ENCODE assay signal across 9 cellular contexts in the genomic region with DNA sequence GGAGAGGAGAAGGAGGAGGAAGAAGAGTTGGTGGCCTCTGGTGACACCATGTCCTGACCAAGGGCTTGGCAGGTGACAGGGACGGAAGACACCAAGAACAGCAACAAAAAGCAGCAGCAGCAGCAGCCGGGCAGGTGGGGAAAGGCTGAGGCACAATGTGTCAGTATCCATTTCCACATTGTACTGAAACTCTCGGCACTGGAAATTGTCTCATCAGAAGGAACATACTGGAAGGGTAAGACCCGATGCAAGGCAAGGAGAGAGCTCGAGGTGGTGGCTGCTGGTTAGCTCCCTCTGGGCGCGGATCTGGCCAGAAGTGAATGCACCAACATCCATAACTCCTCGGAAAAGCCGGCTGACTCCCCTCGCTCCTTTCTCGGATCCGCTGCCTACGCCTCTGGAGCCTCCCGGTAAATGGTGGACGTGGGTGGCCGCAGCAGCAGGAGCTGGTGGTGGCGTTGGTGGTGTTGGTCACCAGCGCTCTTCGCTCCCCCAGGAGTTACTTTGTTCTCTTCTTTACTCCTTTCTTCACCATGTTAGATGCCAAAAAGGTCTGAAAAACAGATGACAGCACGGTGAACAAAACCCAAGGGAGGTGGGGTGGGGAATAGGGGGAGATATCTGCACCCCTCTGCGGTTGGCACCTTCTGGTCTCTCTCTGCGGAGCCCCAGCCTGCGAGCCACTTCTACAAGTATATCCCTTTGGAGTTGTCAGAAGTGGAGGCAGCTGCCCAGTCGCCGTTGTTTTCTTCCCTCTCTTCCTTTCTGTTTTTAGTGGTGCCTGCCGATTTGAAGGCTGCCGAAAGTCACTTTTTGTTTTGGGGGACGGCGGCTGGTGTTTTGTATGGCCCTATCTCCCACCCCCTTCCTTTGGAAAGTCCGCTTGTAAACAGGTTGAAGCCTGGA. TPM values are rescaled to one million over a fixed set of nuclear protein-coding genes. Genes with fewer than 3 reads are reported as not detected.
DNase-seq lines count a peak whose midpoint lies in the region; ATAC-seq and TF ChIP-seq lines count a peak whose summit lies in the region.
"Had no signal": no experiment of that assay in that cellular context is flagged by ENCODE, and none has a peak within 500 bp of the region (broad histone marks: within the 10 kb centered on the region; RNA-seq: fewer than 3 reads in every experiment).

No MANE protein-coding gene starts in this region.

- H3K4me3 ChIP-seq in BE2C (ENCODE audit: low read depth, low read length) (peak overlapping the region; percentile 37), foreskin fibroblast (ENCODE audit: low read depth in 1 of 2, low read length in 2 of 2) (peak overlapping the region; percentile 29 to 52), osteoblast (ENCODE audit: insufficient read depth, low read length) (peak overlapping the region; percentile 68)

- H3K4me1 Mint-ChIP-seq in CD4-positive, alpha-beta T cell (ENCODE audit: low read depth), result no peaks in the 10 kb centered on the region

- no peak overlapping the region for H3K27ac ChIP-seq in osteoblast (ENCODE audit: low read depth, low read length)
- no peak overlapping the region for H3K27ac ChIP-seq in CD4-positive, alpha-beta T cell (ENCODE audit: low read depth, low read length)

- H3K27me3 Mint-ChIP-seq in CD4-positive, alpha-beta T cell, result peaks cover 48% of the 10 kb centered on the region

- TF ChIP-seq CTCF in BE2C (IDR thresholded peaks at IDR 0.05; ENCODE audit: low read depth, low read length), result no peak
- no peak for TF ChIP-seq CTCF in foreskin fibroblast (IDR thresholded peaks at IDR 0.05; ENCODE audit: low read depth, low read length)
- no peak for TF ChIP-seq CTCF in osteoblast (IDR thresholded peaks at IDR 0.05; ENCODE audit: extremely low read depth, low read depth, low read length)
- no peak for TF ChIP-seq CTCF in CD4-positive, alpha-beta T cell (IDR thresholded peaks at IDR 0.05)

- no peak overlapping the region for H3K4me3 Mint-ChIP-seq in CD4-positive, alpha-beta T cell
- H3K4me3 Mint-ChIP-seq: activated T-helper 1 cell treated with anti-CD3 and anti-CD28 coated beads, Interleukin-12 subunit alpha, Interleukin-12 subunit beta, Interleukin-2, Interleukin-4 antibody, amounts not matched to agents 30 ng/mL and 10 ng/mL and 1 ng/mL, durations not matched to agents 14 hours and 24 hours and 36 hours had no signal

- peak overlapping the region; percentile 66 for H2AFZ ChIP-seq in osteoblast (ENCODE audit: low read length)

- peak overlapping the region; percentile 80 for H3K4me2 ChIP-seq in osteoblast (ENCODE audit: insufficient read depth, low read length)

- H3K4me1 ChIP-seq in BE2C, result no peaks in the 10 kb centered on the region
- H3K4me1 ChIP-seq in osteoblast (ENCODE audit: insufficient read depth, low read length), result peaks cover 9% of the 10 kb centered on the region

- H3K27ac Mint-ChIP-seq in CD4-positive, alpha-beta T cell, result no peak overlapping the region
- H3K27ac Mint-ChIP-seq: activated T-helper 1 cell treated with anti-CD3 and anti-CD28 coated beads, Interleukin-12 subunit alpha, Interleukin-12 subunit beta, Interleukin-2, Interleukin-4 antibody, amounts not matched to agents 30 ng/mL and 10 ng/mL and 1 ng/mL, durations not matched to agents 14 hours and 24 hours and 36 hours had no signal

- peaks cover 40% of the 10 kb centered on the region for H3K27me3 ChIP-seq in BE2C
- peaks cover 23% of the 10 kb centered on the region for H3K27me3 ChIP-seq in osteoblast (ENCODE audit: insufficient read depth, low read length)
- peaks cover 41% of the 10 kb centered on the region for H3K27me3 ChIP-seq in CD4-positive, alpha-beta T cell (ENCODE audit: control insufficient read depth, insufficient read depth, low read length)

- no peaks in the 10 kb centered on the region for H4K20me1 ChIP-seq in osteoblast (ENCODE audit: insufficient read depth, low read length)

- no peaks in the 10 kb centered on the region for H3K9me3 Mint-ChIP-seq in CD4-positive, alpha-beta T cell
- H3K9me3 Mint-ChIP-seq: activated T-helper 1 cell treated with anti-CD3 and anti-CD28 coated beads, Interleukin-12 subunit alpha, Interleukin-12 subunit beta, Interleukin-2, Interleukin-4 antibody, amounts not matched to agents 30 ng/mL and 10 ng/mL and 1 ng/mL, durations not matched to agents 14 hours and 24 hours and 36 hours had no signal

- DNase-seq in BE2C (no peak), RPMI7951 (ENCODE audit: low read depth) (peak; percentile 1), foreskin fibroblast (peak in 1 of 2 donors; percentile 51), osteoblast (ENCODE audit: insufficient read length, low spot score, missing footprints) (peak; percentile 57)
- no peak for DNase-seq in CD4-positive, alpha-beta T cell
- no peak for DNase-seq in activated CD4-positive, CD25-positive, alpha-beta regulatory T cell treated with anti-CD3 and anti-CD28 coated beads, Interleukin-2, amount 50 U/mL, for 72 hours

- H3K9me3 ChIP-seq in BE2C, result no peaks in the 10 kb centered on the region
- no peaks in the 10 kb centered on the region for H3K9me3 ChIP-seq in osteoblast (ENCODE audit: low read depth, low read length)
- no peaks in the 10 kb centered on the region for H3K9me3 ChIP-seq in CD4-positive, alpha-beta T cell (ENCODE audit: control insufficient read depth, low read length)

- ATAC-seq in CD4-positive, alpha-beta T cell (ENCODE audit: poor library complexity), result no peak
- ATAC-seq in GM18868 (IDR thresholded peaks at IDR 0.05; ENCODE audit: unreplicated experiment) (no peak), HG03521 (IDR thresholded peaks at IDR 0.05; ENCODE audit: unreplicated experiment) (no peak)

- CTCF ChIA-PET in CD4-positive, alpha-beta T cell (lab: Charles Lee), result no interaction called here

- H3K79me2 ChIP-seq in osteoblast (ENCODE audit: insufficient read depth, low read length), result no peaks in the 10 kb centered on the region

- POLR2A ChIA-PET in CD4-positive, alpha-beta T cell (lab: Charles Lee), result no interaction called here

- intact Hi-C loops in CD4-positive, alpha-beta T cell (cut with DNase I, micrococcal nuclease), result no loop called here

- no peaks in the 10 kb centered on the region for H3K36me3 Mint-ChIP-seq in CD4-positive, alpha-beta T cell (ENCODE audit: low read depth)

- no peaks in the 10 kb centered on the region for H3K36me3 ChIP-seq in BE2C
- H3K36me3 ChIP-seq in osteoblast (ENCODE audit: insufficient read depth, low read length), result no peaks in the 10 kb centered on the region

RNA-seq across cellular contexts. Expression of a gene that starts 0.5 kb away (rescaled TPM):
- polyA plus RNA-seq in BE2C (2012; ENCODE audit: insufficient read depth, insufficient read length, low read depth), result not detected
- not detected in 2 replicates for total RNA-seq in RPMI7951 (2014; rRNA removed; shearing (Covaris generic))
- total RNA-seq in osteoblast, result 1.4 and 1.8 TPM in 2 replicates
- total RNA-seq in CD4-positive, alpha-beta T cell, result not detected
- total RNA-seq: activated T-helper 1 cell treated with anti-CD3 and anti-CD28 coated beads, Interleukin-12 subunit alpha, Interleukin-12 subunit beta, Interleukin-2, Interleukin-4 antibody, amounts not matched to agents 30 ng/mL and 10 ng/mL and 1 ng/mL, durations not matched to agents 14 hours and 24 hours and 36 hours had no signal

Comparison
In these comparisons a context has a peak if more than half of its experiments do, and no peak if none do; other contexts are left out.
1. DNase-seq: peak in RPMI7951 (single experiment) and osteoblast (single experiment); none in BE2C (single experiment), CD4-positive, alpha-beta T cell (0 of 10) and activated CD4-positive, CD25-positive, alpha-beta regulatory T cell treated with anti-CD3 and anti-CD28 coated beads, Interleukin-2, amount 50 U/mL, for 72 hours (single experiment).
2. Peak in every context shown above with its lines, with median percentiles within 50 percentile points of each other: H3K4me3 ChIP-seq.